In the genomic region with DNA sequence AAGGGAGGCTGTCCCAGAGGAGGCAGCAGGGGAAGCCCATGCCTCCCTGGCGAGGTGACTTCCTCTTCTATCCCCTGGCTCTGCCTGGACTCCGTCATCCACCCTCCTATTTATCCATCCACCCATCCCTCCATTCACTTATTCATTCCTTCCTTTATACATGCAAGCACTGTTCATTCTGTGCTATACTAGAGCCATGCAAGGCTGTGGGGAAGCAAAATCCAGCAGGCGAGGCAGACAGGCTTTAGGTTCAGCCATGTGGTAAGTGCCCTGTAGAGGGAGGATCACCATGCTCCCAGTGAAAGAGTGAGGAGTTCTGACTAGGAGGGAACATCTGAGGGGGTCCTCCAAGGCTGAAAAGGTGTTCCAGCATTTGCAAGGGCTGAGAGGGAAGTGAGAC, we compare ENCODE assay signal across 16 cellular contexts. TPM values are rescaled to one million over a fixed set of nuclear protein-coding genes. Genes with fewer than 3 reads are reported as not detected.
DNase-seq lines count a peak whose midpoint lies in the region; ATAC-seq and TF ChIP-seq lines count a peak whose summit lies in the region.
"Had no signal": no experiment of that assay in that cellular context is flagged by ENCODE, and none has a peak within 500 bp of the region (broad histone marks: within the 10 kb centered on the region; RNA-seq: fewer than 3 reads in every experiment).

No MANE protein-coding gene starts in this region.

- no peaks in the 10 kb centered on the region for H4K20me1 ChIP-seq in osteoblast (ENCODE audit: insufficient read depth, low read length)
- H4K20me1 ChIP-seq: BLaER1 treated with 17β-estradiol and CSF1 and Interleukin-3, amounts not matched to agents 10 nM and 100 nM had no signal

- no peaks in the 10 kb centered on the region for H3K79me2 ChIP-seq in osteoblast (ENCODE audit: insufficient read depth, low read length)

- POLR2A ChIA-PET in Panc1 (lab: Charles Lee), result interaction anchor here (0.6 to 0.7 kb wide), 2 partner anchors 26 to 36 kb away, joined by 3 to 12 read pairs; no protein-coding TSS in a partner anchor

- H3K9me3 ChIP-seq in left ventricle myocardium inferior (replicated peaks), result no peaks in the 10 kb centered on the region
- no peaks in the 10 kb centered on the region for H3K9me3 ChIP-seq in Panc1 (ENCODE audit: control insufficient read depth, insufficient read depth, low read depth, low read length)
- no peaks in the 10 kb centered on the region for H3K9me3 ChIP-seq in osteoblast (ENCODE audit: low read depth, low read length)
- H3K9me3 ChIP-seq: BLaER1 treated with 17β-estradiol and CSF1 and Interleukin-3, amounts not matched to agents 10 nM and 100 nM had no signal

- ATAC-seq in Right ventricle myocardium inferior (no peak), Panc1 (peak; percentile 57), HG02884 (IDR thresholded peaks at IDR 0.05; ENCODE audit: unreplicated experiment) (no peak)
- ATAC-seq: CD8-positive, alpha-beta T cell; HCT116 had no signal

- H3K4me2 ChIP-seq in osteoblast (ENCODE audit: insufficient read depth, low read length), result no peak overlapping the region

- H3K27ac ChIP-seq in left ventricle myocardium inferior (replicated peaks), result no peak overlapping the region
- no peak overlapping the region for H3K27ac ChIP-seq in Panc1 (ENCODE audit: low read length)
- no peak overlapping the region for H3K27ac ChIP-seq in osteoblast (ENCODE audit: low read depth, low read length)
- H3K27ac ChIP-seq: BLaER1 treated with 17β-estradiol and CSF1 and Interleukin-3, amounts not matched to agents 10 nM and 100 nM had no signal

- H3K27me3 ChIP-seq in left ventricle myocardium inferior (ENCODE audit: low read depth), result no peaks in the 10 kb centered on the region
- no peaks in the 10 kb centered on the region for H3K27me3 ChIP-seq in Panc1 (ENCODE audit: control insufficient read depth, insufficient read depth, low read length)
- H3K27me3 ChIP-seq in osteoblast (ENCODE audit: insufficient read depth, low read length), result peaks cover 5% of the 10 kb centered on the region
- H3K27me3 ChIP-seq: BLaER1 treated with 17β-estradiol and CSF1 and Interleukin-3, amounts not matched to agents 10 nM and 100 nM had no signal

- H3K4me1 ChIP-seq in left ventricle myocardium inferior (no peaks in the 10 kb centered on the region), Panc1 (ENCODE audit: control insufficient read depth, insufficient read depth, low read length) (no peaks in the 10 kb centered on the region), osteoblast (ENCODE audit: insufficient read depth, low read length) (no peaks in the 10 kb centered on the region)

- CTCF ChIA-PET in Panc1 (lab: Charles Lee), result interaction anchor here (0.7 kb wide), 1 partner anchor 221 kb away, joined by 4 read pairs; no protein-coding TSS in a partner anchor

- TF ChIP-seq CTCF in left ventricle myocardium inferior (IDR thresholded peaks at IDR 0.05; ENCODE audit: borderline replicate concordance) (no peak), Panc1 (IDR thresholded peaks at IDR 0.05) (no peak), osteoblast (IDR thresholded peaks at IDR 0.05; ENCODE audit: extremely low read depth, low read depth, low read length) (no peak)

- in situ Hi-C loops in Panc1 (cut with HindIII; ENCODE audit: low pct_unique_long_range_greater_than_20kb, low sequenced_read_pairs), result no loop called here

- H3K4me3 ChIP-seq in left ventricle myocardium inferior, result no peak overlapping the region
- H3K4me3 ChIP-seq in Panc1 (ENCODE audit: low read depth in 2 of 2, low read length in 2 of 2), result no peak overlapping the region
- no peak overlapping the region for H3K4me3 ChIP-seq in osteoblast (ENCODE audit: insufficient read depth, low read length)
- H3K4me3 ChIP-seq: BLaER1 treated with 17β-estradiol and CSF1 and Interleukin-3, amounts not matched to agents 10 nM and 100 nM had no signal

- no TSS peak for BruUV-seq in Panc1 (replicated peaks; lab: Mats Ljungman, UMichigan)

- DNase-seq in Right ventricle myocardium inferior (ENCODE audit: missing footprints) (peak; percentile 4), left ventricle myocardium inferior (no peak), Panc1 (ENCODE audit: low read depth, low spot score) (no peak), osteoblast (ENCODE audit: insufficient read length, low spot score, missing footprints) (peak; percentile 42), nucleus accumbens (lab: John Stamatoyannopoulos, UW) (no peak)
- DNase-seq: 8988T; Calu3; CD8-positive, alpha-beta T cell; DMS79 treated with DMSO at 0.1 percent for 48 hours; GF-D8; GOT3; H7; KBM-7 had no signal

- intact Hi-C loops in Right ventricle myocardium inferior (cut with DNase I) (no loop called here), left ventricle myocardium inferior (cut with micrococcal nuclease) (no loop called here), Panc1 (cut with micrococcal nuclease; ENCODE audit: unreplicated experiment) (no loop called here)

- H2AFZ ChIP-seq in osteoblast (ENCODE audit: low read length), result no peak overlapping the region

- H3K36me3 ChIP-seq in left ventricle myocardium inferior (no peaks in the 10 kb centered on the region), Panc1 (ENCODE audit: control insufficient read depth, insufficient read depth, low read length) (no peaks in the 10 kb centered on the region), osteoblast (ENCODE audit: insufficient read depth, low read length) (no peaks in the 10 kb centered on the region)
- H3K36me3 ChIP-seq: BLaER1 treated with 17β-estradiol and CSF1 and Interleukin-3, amounts not matched to agents 10 nM and 100 nM had no signal

RNA-seq across cellular contexts. Expression of gene NAALADL1, which starts 1.2 kb away (rescaled TPM):
- 3.4 TPM for total RNA-seq in Right ventricle myocardium inferior
- 4.8 TPM for total RNA-seq in left ventricle myocardium inferior
- 0.23 TPM for total RNA-seq in Panc1 (2021; ENCODE audit: unreplicated experiment)
- not detected for polyA plus RNA-seq in Panc1 (2012; ENCODE audit: insufficient read length)
- total RNA-seq in osteoblast, result 15.6 and 17.7 TPM in 2 replicates
- total RNA-seq: Calu3 had no signal

RNA-seq across cellular contexts. Expression of gene SAC3D1, which starts 18.5 kb away (rescaled TPM):
- total RNA-seq in Right ventricle myocardium inferior, result 7.5 TPM
- 5.6 TPM for total RNA-seq in left ventricle myocardium inferior
- 55.6 TPM for total RNA-seq in Panc1 (2021; ENCODE audit: unreplicated experiment)
- 69.7 TPM for polyA plus RNA-seq in Panc1 (2012; ENCODE audit: insufficient read length)
- total RNA-seq in osteoblast, result 7.6 and 9.7 TPM in 2 replicates

RNA-seq across cellular contexts. Expression of gene CDCA5, which starts 24.3 kb away (rescaled TPM):
- 1.7 TPM for total RNA-seq in Right ventricle myocardium inferior
- 1.3 TPM for total RNA-seq in left ventricle myocardium inferior
- total RNA-seq in Panc1 (2021; ENCODE audit: unreplicated experiment), result 92.9 TPM
- 36.4 TPM for polyA plus RNA-seq in Panc1 (2012; ENCODE audit: insufficient read length)
- total RNA-seq in osteoblast, result 2.1 and 3.3 TPM in 2 replicates

RNA-seq across cellular contexts. Expression of gene ZFPL1, which starts 24.5 kb away (rescaled TPM):
- total RNA-seq in Right ventricle myocardium inferior (25.0 TPM), left ventricle myocardium inferior (23.1 TPM), Panc1 (2021; ENCODE audit: unreplicated experiment) (68.4 TPM), osteoblast (38.6 and 39.4 TPM in 2 replicates)
- polyA plus RNA-seq in Panc1 (2012; ENCODE audit: insufficient read length), result 80.6 TPM

RNA-seq across cellular contexts. Expression of gene SNX15, which starts 32.3 kb away (rescaled TPM):
- total RNA-seq in Right ventricle myocardium inferior (18.3 TPM), left ventricle myocardium inferior (15.7 TPM), Panc1 (2021; ENCODE audit: unreplicated experiment) (51.5 TPM), osteoblast (12.3 and 13.0 TPM in 2 replicates)
- 72.5 TPM for polyA plus RNA-seq in Panc1 (2012; ENCODE audit: insufficient read length)

Comparison
In these comparisons a context has a peak if more than half of its experiments do, and no peak if none do; other contexts are left out.
1. DNase-seq: peak in Right ventricle myocardium inferior (single experiment) and osteoblast (single experiment); none in left ventricle myocardium inferior (single experiment), Panc1 (single experiment) and nucleus accumbens (0 of 56).
2. RNA of gene CDCA5, which starts 24.3 kb away (total RNA-seq): 92.9 TPM in Panc1 (single experiment); 2.1 to 3.3 TPM in osteoblast, 1.7 TPM in Right ventricle myocardium inferior (single experiment) and 1.3 TPM in left ventricle myocardium inferior (single experiment); every median in the first group is over 10 times any median in the second.